Comparison of ENCODE assay signal across 18 cellular contexts in genomic region chr10:102467318-102467717, GRCh38. TPM values are rescaled to one million over a fixed set of nuclear protein-coding genes. Genes with fewer than 3 reads are reported as not detected.
"Had no signal": no experiment of that assay in that cellular context is flagged by ENCODE, and none has a peak within 500 bp of the region (broad histone marks: within the 10 kb centered on the region; RNA-seq: fewer than 3 reads in every experiment).

No MANE protein-coding gene starts in this region.

- H3K27me3 ChIP-seq: esophagus squamous epithelium, foreskin keratinocyte, ovary, right atrium auricular region, sigmoid colon, uterus had no signal

- H3K4me3 ChIP-seq: esophagus squamous epithelium, ovary, right atrium auricular region, sigmoid colon, skin epidermis, uterus had no signal

- FAIRE-seq: colon, kidney had no signal

- ATAC-seq: foreskin keratinocyte; left ventricle myocardium superior; naive thymus-derived CD8-positive, alpha-beta T cell had no signal

- H3K4me1 ChIP-seq: foreskin keratinocyte, uterus had no signal

- H3K27ac ChIP-seq: esophagus squamous epithelium, foreskin keratinocyte, ovary, right atrium auricular region, sigmoid colon, uterus had no signal

- H3K36me3 ChIP-seq: esophagus squamous epithelium, ovary, right atrium auricular region, uterus had no signal

- H3K9me3 ChIP-seq: esophagus squamous epithelium, ovary, right atrium auricular region, sigmoid colon, uterus had no signal

- DNase-seq: dermis blood vessel endothelial cell; esophagus squamous epithelium; foreskin keratinocyte; kidney; left ventricle myocardium superior; mesendoderm; naive thymus-derived CD8-positive, alpha-beta T cell; nucleus accumbens; ovary; sigmoid colon; stimulated activated CD4-positive, alpha-beta T cell treated with anti-CD3 and anti-CD28 coated beads, Interleukin-12 subunit alpha, Interleukin-12 subunit beta, amount 100 ng/mL, for 4 hours; stimulated activated naive CD4-positive, alpha-beta T cell; uterus had no signal

RNA-seq across cellular contexts. Expression of gene C10orf95, which starts 16.0 kb away (rescaled TPM):
- total RNA-seq: dermis blood vessel endothelial cell, left ventricle myocardium superior, lung microvascular endothelial cell, posterior vena cava, right atrium auricular region had no signal
